Comparison of ENCODE assay signal across 2 cellular contexts in the genomic region with DNA sequence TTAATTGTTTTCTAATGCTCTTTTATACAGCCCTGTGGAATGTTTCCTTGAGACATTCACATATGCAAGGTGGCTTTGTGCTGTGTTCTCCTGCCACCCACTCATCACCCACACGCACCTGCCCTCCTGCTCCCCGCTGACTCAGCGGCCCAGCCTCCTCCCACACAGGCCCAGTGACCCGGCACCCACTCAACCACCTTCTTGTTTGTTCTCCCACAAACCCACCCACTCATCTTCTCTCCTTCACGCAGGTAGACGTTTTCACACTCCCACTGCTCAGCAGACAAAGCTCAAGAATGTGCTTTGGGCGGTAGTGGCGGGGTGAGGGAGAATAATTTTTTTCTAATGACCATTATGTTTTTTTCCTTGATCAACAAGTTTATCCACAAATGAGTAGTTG.
TF ChIP-seq lines count a peak whose summit lies in the region.

No MANE protein-coding gene starts in this region.

TF ChIP-seq in IMR-90, 13 proteins besides CTCF, POLR2A, EP300 and RAD21:
- TF ChIP-seq, protein P1, sequence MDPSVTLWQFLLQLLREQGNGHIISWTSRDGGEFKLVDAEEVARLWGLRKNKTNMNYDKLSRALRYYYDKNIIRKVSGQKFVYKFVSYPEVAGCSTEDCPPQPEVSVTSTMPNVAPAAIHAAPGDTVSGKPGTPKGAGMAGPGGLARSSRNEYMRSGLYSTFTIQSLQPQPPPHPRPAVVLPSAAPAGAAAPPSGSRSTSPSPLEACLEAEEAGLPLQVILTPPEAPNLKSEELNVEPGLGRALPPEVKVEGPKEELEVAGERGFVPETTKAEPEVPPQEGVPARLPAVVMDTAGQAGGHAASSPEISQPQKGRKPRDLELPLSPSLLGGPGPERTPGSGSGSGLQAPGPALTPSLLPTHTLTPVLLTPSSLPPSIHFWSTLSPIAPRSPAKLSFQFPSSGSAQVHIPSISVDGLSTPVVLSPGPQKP (IDR thresholded peaks at IDR 0.05; ENCODE audit: borderline replicate concordance, low read depth, low read length) = no peak
- TF ChIP-seq CHD1 (IDR thresholded peaks at IDR 0.05; ENCODE audit: low read depth, low read length) (no peak), BHLHE40 (IDR thresholded peaks at IDR 0.05; ENCODE audit: low read depth, low read length) (no peak), SMC3 (IDR thresholded peaks at IDR 0.05; ENCODE audit: low read depth, low read length) (no peak), NFE2L2 (IDR thresholded peaks at IDR 0.05; ENCODE audit: low read depth, low read length) (no peak)
- TF ChIP-seq, protein P2, sequence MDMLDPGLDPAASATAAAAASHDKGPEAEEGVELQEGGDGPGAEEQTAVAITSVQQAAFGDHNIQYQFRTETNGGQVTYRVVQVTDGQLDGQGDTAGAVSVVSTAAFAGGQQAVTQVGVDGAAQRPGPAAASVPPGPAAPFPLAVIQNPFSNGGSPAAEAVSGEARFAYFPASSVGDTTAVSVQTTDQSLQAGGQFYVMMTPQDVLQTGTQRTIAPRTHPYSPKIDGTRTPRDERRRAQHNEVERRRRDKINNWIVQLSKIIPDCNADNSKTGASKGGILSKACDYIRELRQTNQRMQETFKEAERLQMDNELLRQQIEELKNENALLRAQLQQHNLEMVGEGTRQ (IDR thresholded peaks at IDR 0.05; ENCODE audit: low read depth, low read length) = no peak

TF ChIP-seq in GM12878, 131 proteins besides CTCF, POLR2A, EP300 and RAD21 (continues in another document):
- TF ChIP-seq, protein P3, sequence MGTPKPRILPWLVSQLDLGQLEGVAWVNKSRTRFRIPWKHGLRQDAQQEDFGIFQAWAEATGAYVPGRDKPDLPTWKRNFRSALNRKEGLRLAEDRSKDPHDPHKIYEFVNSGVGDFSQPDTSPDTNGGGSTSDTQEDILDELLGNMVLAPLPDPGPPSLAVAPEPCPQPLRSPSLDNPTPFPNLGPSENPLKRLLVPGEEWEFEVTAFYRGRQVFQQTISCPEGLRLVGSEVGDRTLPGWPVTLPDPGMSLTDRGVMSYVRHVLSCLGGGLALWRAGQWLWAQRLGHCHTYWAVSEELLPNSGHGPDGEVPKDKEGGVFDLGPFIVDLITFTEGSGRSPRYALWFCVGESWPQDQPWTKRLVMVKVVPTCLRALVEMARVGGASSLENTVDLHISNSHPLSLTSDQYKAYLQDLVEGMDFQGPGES (IDR thresholded peaks at IDR 0.05) = no peak
- TF ChIP-seq, protein P4, sequence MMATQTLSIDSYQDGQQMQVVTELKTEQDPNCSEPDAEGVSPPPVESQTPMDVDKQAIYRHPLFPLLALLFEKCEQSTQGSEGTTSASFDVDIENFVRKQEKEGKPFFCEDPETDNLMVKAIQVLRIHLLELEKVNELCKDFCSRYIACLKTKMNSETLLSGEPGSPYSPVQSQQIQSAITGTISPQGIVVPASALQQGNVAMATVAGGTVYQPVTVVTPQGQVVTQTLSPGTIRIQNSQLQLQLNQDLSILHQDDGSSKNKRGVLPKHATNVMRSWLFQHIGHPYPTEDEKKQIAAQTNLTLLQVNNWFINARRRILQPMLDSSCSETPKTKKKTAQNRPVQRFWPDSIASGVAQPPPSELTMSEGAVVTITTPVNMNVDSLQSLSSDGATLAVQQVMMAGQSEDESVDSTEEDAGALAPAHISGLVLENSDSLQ (IDR thresholded peaks at IDR 0.05) = no peak
- TF ChIP-seq SMAD1 (IDR thresholded peaks at IDR 0.05; ENCODE audit: low read depth, partially characterized antibody) (no peak), KLF5 (IDR thresholded peaks at IDR 0.05; ENCODE audit: partially characterized antibody) (no peak), SMAD5 (IDR thresholded peaks at IDR 0.05; ENCODE audit: low read depth) (no peak), NFIC (IDR thresholded peaks at IDR 0.05; ENCODE audit: low read depth, low read length) (0 out of 2 replicates have a peak, but pooled peaks have one; percentile 34), TCF7 (IDR thresholded peaks at IDR 0.05; ENCODE audit: borderline replicate concordance) (no peak), JUNB (IDR thresholded peaks at IDR 0.05) (no peak; the same call in 1 of the 2 replicates), YBX1 (IDR thresholded peaks at IDR 0.05) (no peak), ETV6 (conservative IDR thresholded peaks at IDR 0.05 in 1 of 2, IDR thresholded peaks at IDR 0.05 in 1 of 2; ENCODE audit: borderline replicate concordance in 1 of 2, low read depth in 1 of 2) (no peak), CBX3 (IDR thresholded peaks at IDR 0.05; ENCODE audit: borderline replicate concordance, low read depth) (no peak), SPI1 (IDR thresholded peaks at IDR 0.05; ENCODE audit: borderline replicate concordance, insufficient read depth, low read depth, low read length) (no peak), IRF4 (IDR thresholded peaks at IDR 0.05; ENCODE audit: low read depth, low read length) (0 out of 2 replicates have a peak, but pooled peaks have one; percentile 26), ZNF24 (IDR thresholded peaks at IDR 0.05) (no peak), HDAC2 (IDR thresholded peaks at IDR 0.05) (no peak), GATAD2B (conservative IDR thresholded peaks at IDR 0.05; ENCODE audit: low read depth) (peak; percentile 67; the same call in 1 of the 2 replicates), SMC3 (IDR thresholded peaks at IDR 0.05; ENCODE audit: borderline replicate concordance, low read length) (no peak), BRCA1 (IDR thresholded peaks at IDR 0.05; ENCODE audit: low read depth, low read length) (no peak), HCFC1 (IDR thresholded peaks at IDR 0.05; ENCODE audit: low read length) (no peak), FOS (IDR thresholded peaks at IDR 0.05; ENCODE audit: borderline replicate concordance, extremely low read depth, insufficient read length) (no peak), PML (IDR thresholded peaks at IDR 0.05; ENCODE audit: low read length) (no peak), BACH1 (IDR thresholded peaks at IDR 0.05; ENCODE audit: borderline replicate concordance) (no peak; the same call in 1 of the 2 replicates), MEF2B (IDR thresholded peaks at IDR 0.05; ENCODE audit: partially characterized antibody, poor library complexity, severe bottlenecking) (peak; percentile 25), JUND (IDR thresholded peaks at IDR 0.05; ENCODE audit: low read depth, low read length) (no peak)
- TF ChIP-seq, protein P5, sequence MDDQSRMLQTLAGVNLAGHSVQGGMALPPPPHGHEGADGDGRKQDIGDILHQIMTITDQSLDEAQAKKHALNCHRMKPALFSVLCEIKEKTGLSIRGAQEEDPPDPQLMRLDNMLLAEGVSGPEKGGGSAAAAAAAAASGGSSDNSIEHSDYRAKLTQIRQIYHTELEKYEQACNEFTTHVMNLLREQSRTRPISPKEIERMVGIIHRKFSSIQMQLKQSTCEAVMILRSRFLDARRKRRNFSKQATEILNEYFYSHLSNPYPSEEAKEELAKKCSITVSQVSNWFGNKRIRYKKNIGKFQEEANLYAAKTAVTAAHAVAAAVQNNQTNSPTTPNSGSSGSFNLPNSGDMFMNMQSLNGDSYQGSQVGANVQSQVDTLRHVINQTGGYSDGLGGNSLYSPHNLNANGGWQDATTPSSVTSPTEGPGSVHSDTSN (IDR thresholded peaks at IDR 0.05; ENCODE audit: insufficient replicate concordance, low read depth, low read length) = no peak
- TF ChIP-seq, protein P6, sequence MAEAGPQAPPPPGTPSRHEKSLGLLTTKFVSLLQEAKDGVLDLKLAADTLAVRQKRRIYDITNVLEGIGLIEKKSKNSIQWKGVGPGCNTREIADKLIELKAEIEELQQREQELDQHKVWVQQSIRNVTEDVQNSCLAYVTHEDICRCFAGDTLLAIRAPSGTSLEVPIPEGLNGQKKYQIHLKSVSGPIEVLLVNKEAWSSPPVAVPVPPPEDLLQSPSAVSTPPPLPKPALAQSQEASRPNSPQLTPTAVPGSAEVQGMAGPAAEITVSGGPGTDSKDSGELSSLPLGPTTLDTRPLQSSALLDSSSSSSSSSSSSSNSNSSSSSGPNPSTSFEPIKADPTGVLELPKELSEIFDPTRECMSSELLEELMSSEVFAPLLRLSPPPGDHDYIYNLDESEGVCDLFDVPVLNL (IDR thresholded peaks at IDR 0.05; ENCODE audit: low read depth, low read length) = no peak
- TF ChIP-seq, protein P7, sequence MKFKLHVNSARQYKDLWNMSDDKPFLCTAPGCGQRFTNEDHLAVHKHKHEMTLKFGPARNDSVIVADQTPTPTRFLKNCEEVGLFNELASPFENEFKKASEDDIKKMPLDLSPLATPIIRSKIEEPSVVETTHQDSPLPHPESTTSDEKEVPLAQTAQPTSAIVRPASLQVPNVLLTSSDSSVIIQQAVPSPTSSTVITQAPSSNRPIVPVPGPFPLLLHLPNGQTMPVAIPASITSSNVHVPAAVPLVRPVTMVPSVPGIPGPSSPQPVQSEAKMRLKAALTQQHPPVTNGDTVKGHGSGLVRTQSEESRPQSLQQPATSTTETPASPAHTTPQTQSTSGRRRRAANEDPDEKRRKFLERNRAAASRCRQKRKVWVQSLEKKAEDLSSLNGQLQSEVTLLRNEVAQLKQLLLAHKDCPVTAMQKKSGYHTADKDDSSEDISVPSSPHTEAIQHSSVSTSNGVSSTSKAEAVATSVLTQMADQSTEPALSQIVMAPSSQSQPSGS (IDR thresholded peaks at IDR 0.05; ENCODE audit: low read length) = no peak
- TF ChIP-seq, protein P8, sequence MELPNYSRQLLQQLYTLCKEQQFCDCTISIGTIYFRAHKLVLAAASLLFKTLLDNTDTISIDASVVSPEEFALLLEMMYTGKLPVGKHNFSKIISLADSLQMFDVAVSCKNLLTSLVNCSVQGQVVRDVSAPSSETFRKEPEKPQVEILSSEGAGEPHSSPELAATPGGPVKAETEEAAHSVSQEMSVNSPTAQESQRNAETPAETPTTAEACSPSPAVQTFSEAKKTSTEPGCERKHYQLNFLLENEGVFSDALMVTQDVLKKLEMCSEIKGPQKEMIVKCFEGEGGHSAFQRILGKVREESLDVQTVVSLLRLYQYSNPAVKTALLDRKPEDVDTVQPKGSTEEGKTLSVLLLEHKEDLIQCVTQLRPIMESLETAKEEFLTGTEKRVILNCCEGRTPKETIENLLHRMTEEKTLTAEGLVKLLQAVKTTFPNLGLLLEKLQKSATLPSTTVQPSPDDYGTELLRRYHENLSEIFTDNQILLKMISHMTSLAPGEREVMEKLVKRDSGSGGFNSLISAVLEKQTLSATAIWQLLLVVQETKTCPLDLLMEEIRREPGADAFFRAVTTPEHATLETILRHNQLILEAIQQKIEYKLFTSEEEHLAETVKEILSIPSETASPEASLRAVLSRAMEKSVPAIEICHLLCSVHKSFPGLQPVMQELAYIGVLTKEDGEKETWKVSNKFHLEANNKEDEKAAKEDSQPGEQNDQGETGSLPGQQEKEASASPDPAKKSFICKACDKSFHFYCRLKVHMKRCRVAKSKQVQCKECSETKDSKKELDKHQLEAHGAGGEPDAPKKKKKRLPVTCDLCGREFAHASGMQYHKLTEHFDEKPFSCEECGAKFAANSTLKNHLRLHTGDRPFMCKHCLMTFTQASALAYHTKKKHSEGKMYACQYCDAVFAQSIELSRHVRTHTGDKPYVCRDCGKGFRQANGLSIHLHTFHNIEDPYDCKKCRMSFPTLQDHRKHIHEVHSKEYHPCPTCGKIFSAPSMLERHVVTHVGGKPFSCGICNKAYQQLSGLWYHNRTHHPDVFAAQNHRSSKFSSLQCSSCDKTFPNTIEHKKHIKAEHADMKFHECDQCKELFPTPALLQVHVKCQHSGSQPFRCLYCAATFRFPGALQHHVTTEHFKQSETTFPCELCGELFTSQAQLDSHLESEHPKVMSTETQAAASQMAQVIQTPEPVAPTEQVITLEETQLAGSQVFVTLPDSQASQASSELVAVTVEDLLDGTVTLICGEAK (IDR thresholded peaks at IDR 0.05; ENCODE audit: borderline replicate concordance) = no peak
- TF ChIP-seq, protein P9, sequence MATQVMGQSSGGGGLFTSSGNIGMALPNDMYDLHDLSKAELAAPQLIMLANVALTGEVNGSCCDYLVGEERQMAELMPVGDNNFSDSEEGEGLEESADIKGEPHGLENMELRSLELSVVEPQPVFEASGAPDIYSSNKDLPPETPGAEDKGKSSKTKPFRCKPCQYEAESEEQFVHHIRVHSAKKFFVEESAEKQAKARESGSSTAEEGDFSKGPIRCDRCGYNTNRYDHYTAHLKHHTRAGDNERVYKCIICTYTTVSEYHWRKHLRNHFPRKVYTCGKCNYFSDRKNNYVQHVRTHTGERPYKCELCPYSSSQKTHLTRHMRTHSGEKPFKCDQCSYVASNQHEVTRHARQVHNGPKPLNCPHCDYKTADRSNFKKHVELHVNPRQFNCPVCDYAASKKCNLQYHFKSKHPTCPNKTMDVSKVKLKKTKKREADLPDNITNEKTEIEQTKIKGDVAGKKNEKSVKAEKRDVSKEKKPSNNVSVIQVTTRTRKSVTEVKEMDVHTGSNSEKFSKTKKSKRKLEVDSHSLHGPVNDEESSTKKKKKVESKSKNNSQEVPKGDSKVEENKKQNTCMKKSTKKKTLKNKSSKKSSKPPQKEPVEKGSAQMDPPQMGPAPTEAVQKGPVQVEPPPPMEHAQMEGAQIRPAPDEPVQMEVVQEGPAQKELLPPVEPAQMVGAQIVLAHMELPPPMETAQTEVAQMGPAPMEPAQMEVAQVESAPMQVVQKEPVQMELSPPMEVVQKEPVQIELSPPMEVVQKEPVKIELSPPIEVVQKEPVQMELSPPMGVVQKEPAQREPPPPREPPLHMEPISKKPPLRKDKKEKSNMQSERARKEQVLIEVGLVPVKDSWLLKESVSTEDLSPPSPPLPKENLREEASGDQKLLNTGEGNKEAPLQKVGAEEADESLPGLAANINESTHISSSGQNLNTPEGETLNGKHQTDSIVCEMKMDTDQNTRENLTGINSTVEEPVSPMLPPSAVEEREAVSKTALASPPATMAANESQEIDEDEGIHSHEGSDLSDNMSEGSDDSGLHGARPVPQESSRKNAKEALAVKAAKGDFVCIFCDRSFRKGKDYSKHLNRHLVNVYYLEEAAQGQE (IDR thresholded peaks at IDR 0.05; ENCODE audit: low read depth, low read length) = no peak
- TF ChIP-seq, protein P10, sequence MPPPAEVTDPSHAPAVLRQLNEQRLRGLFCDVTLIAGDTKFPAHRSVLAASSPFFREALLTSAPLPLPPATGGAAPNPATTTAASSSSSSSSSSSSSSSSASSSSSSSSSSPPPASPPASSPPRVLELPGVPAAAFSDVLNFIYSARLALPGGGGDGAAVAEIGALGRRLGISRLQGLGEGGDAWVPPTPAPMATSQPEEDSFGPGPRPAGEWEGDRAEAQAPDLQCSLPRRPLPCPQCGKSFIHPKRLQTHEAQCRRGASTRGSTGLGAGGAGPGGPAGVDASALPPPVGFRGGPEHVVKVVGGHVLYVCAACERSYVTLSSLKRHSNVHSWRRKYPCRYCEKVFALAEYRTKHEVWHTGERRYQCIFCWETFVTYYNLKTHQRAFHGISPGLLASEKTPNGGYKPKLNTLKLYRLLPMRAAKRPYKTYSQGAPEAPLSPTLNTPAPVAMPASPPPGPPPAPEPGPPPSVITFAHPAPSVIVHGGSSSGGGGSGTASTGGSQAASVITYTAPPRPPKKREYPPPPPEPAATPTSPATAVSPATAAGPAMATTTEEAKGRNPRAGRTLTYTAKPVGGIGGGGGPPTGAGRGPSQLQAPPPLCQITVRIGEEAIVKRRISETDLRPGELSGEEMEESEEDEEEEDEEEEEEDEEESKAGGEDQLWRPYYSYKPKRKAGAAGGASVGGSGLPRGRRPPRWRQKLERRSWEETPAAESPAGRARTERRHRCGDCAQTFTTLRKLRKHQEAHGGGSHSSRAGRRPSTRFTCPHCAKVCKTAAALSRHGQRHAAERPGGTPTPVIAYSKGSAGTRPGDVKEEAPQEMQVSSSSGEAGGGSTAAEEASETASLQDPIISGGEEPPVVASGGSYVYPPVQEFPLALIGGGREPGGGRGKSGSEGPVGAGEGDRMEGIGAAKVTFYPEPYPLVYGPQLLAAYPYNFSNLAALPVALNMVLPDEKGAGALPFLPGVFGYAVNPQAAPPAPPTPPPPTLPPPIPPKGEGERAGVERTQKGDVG (CRISPR knock-in tag; IDR thresholded peaks at IDR 0.05) = no peak
